Comparison of ENCODE assay signal across 1 cellular context in the genomic region with DNA sequence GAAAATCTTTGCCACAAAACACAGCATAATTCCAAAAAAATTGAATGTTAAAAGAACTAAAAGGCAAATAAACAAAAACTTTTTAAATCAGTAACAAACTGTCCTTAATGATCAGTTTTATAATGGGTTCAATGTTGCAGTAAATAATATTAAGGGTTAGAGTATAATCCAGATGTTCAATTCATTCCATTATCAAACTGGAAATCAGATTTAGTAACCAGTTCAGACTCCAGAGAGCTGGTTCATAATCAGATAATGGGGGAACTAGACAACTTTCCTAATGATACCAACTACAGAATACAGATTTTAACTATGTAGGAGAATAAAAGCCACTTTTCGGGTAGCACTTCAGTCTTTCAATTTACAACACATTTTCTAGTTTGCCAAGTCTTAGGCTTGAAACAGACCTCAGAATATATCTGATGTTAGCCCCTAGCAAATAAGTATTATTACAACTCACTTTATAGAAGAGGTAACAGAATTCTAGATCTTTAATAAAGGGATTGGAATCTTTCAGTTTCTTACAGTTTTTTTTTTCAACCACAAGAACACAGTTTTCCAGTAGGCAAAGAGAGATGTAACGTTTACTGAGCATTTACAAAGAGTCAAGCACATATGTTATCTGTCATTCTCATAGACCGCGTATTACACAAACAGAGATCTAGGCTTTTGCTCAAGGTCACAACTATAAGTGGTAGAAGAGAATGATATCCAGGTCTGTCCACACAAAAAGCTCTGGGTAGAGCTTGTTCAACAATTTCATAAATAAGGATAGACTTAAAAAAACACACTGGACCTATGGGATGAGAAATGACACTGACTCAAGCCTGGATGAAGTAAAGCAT.
TF ChIP-seq lines count a peak whose summit lies in the region.

No MANE protein-coding gene starts in this region.

TF ChIP-seq in HCT116, 20 proteins besides CTCF, POLR2A, EP300 and RAD21:
- TF ChIP-seq ELF1 (IDR thresholded peaks at IDR 0.05; ENCODE audit: borderline replicate concordance, low read depth) (no peak), CEBPB (IDR thresholded peaks at IDR 0.05; ENCODE audit: low read depth) (no peak), REST (IDR thresholded peaks at IDR 0.05; ENCODE audit: low read depth) (no peak), ATF3 (IDR thresholded peaks at IDR 0.05) (no peak), ZFX (IDR thresholded peaks at IDR 0.05) (no peak), POLR2AphosphoS5 (IDR thresholded peaks at IDR 0.05; ENCODE audit: low read depth, low read length) (no peak), CBX3 (IDR thresholded peaks at IDR 0.05; ENCODE audit: low read depth) (no peak)
TF ChIP-seq in HCT116: peak in this region for 0.
